ENCODE assay signal across 17 cellular contexts in the genomic region with DNA sequence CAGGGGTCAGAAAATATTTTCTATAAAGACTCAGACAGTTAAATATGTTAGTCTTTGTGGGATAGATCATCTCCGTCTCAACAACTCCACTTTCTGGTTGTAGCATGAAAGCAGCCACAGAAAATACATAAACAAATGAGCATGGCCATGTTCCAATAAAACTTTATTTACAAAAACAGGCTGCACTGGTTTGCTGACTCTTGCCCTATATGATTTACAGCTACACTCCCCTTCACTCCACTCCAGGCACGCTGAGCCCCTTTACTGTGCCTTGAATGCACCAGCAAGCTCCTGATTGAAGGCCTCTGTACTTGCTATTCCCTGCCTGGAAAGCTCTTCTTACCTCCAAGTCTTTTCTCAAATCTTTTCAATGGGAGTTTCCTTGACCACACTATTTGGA. TPM values are rescaled to one million over a fixed set of nuclear protein-coding genes. Genes with fewer than 3 reads are reported as not detected.
DNase-seq lines count a peak whose midpoint lies in the region; ATAC-seq, FAIRE-seq and TF ChIP-seq lines count a peak whose summit lies in the region.
"Had no signal": no experiment of that assay in that cellular context is flagged by ENCODE, and none has a peak within 500 bp of the region (broad histone marks: within the 10 kb centered on the region; RNA-seq: fewer than 3 reads in every experiment).

No MANE protein-coding gene starts in this region.

- H3K4me1 ChIP-seq in PC-3 (ENCODE audit: insufficient read depth, low read length): peaks cover 33% of the 10 kb centered on the region
- peaks cover 3 to 6% of the 10 kb centered on the region in 2 experiments; a peak in 2 of 5 replicates for H3K4me1 ChIP-seq in K562 (replicated peaks in 1 of 2; ENCODE audit: control insufficient read depth in 2 of 2, insufficient read depth in 2 of 2, low read length in 2 of 2)

- peaks cover 56 to 60% of the 10 kb centered on the region in 2 donors for H3K4me1 Mint-ChIP-seq in natural killer cell treated with Interleukin-12 subunit alpha and Interleukin-12 subunit beta and Interleukin-15 and Interleukin-18, amount 100 ng/mL, for 72 hours (ENCODE audit: low read depth in 2 of 2)
- H3K4me1 Mint-ChIP-seq in natural killer cell: peaks cover 6 to 9% of the 10 kb centered on the region in 2 donors
- peaks cover 14% of the 10 kb centered on the region for H3K4me1 Mint-ChIP-seq in activated CD8-positive, alpha-beta T cell treated with anti-CD3 and anti-CD28 coated beads, Interleukin-2, amount 10 ng/mL, durations not matched to agents 7 days and 5 days (ENCODE audit: low read depth)

- H3K9me3 Mint-ChIP-seq in natural killer cell treated with Interleukin-12 subunit alpha and Interleukin-12 subunit beta and Interleukin-15 and Interleukin-18, amount 100 ng/mL, for 72 hours: peaks cover 3% of the 10 kb centered on the region
- H3K9me3 Mint-ChIP-seq in natural killer cell: no peaks in the 10 kb centered on the region
- no peaks in the 10 kb centered on the region for H3K9me3 Mint-ChIP-seq in activated CD8-positive, alpha-beta T cell treated with anti-CD3 and anti-CD28 coated beads, Interleukin-2, amount 10 ng/mL, durations not matched to agents 7 days and 5 days (ENCODE audit: insufficient read depth)

- 0 out of 2 replicates have a peak, but pooled peaks cover 2% of the 10 kb centered on the region for H3K9me2 ChIP-seq in PC-3 (replicated peaks; ENCODE audit: low read length)

- POLR2A ChIA-PET in PC-3 (lab: Charles Lee; ENCODE audit: unreplicated experiment) (interaction anchor here (0.7 kb wide), 1 partner anchor 598 kb away, joined by 4 read pairs; no protein-coding TSS in a partner anchor), K562 (lab: Yijun Ruan, JAX) (interaction anchor here (1.4 kb wide), 1 partner anchor 10 kb away, joined by 6 read pairs; no protein-coding TSS in a partner anchor)
- POLR2A ChIA-PET in activated CD8-positive, alpha-beta T cell treated with anti-CD3 and anti-CD28 coated beads, Interleukin-2, amount 10 ng/mL, durations not matched to agents 7 days and 5 days (lab: Charles Lee): interaction anchor here (2.8 kb wide), 1 partner anchor 355 kb away, joined by 6 read pairs; a partner anchor contains a TSS

- CTCF ChIA-PET in PC-3 (lab: Charles Lee): no interaction called here
- CTCF ChIA-PET in K562 (lab: Yijun Ruan, JAX; ENCODE audit: low intra/inter-chr PET ratio): interaction anchor here (1.0 to 2.0 kb wide), 2 partner anchors 165 to 282 kb away, joined by 4 to 5 read pairs; no protein-coding TSS in a partner anchor
- CTCF ChIA-PET in activated CD8-positive, alpha-beta T cell treated with anti-CD3 and anti-CD28 coated beads, Interleukin-2, amount 10 ng/mL, durations not matched to agents 7 days and 5 days (lab: Charles Lee): interaction anchor here (0.8 to 8.9 kb wide), 13 partner anchors 11 to 569 kb away, joined by 3 to 215 read pairs (median 6); a partner anchor contains a TSS

- FAIRE-seq in K562 (lab: Jason Lieb, UNC): no peak

- ATAC-seq in natural killer cell treated with Interleukin-12 subunit alpha and Interleukin-12 subunit beta and Interleukin-15 and Interleukin-18, amount 100 ng/mL, for 72 hours: no peak
- ATAC-seq in natural killer cell (no peak), PC-3 (peak; percentile 58), K562 (no peak), HG02870 (IDR thresholded peaks at IDR 0.05; ENCODE audit: unreplicated experiment) (no peak)
- ATAC-seq in activated CD8-positive, alpha-beta T cell treated with anti-CD3 and anti-CD28 coated beads, Interleukin-2, amount 10 ng/mL, durations not matched to agents 7 days and 5 days: no peak

- no peak for DNase-seq in natural killer cell treated with Interleukin-12 subunit alpha and Interleukin-12 subunit beta and Interleukin-15 and Interleukin-18, amount 100 ng/mL, for 72 hours (ENCODE audit: low spot score)
- no peak for DNase-seq in natural killer cell
- DNase-seq in PC-3: peak; percentile 77
- DNase-seq in K562 (ENCODE audit: extremely low read depth in 1 of 4, low spot score in 3 of 4): no peak
- no peak for DNase-seq in activated CD8-positive, alpha-beta T cell treated with anti-CD3 and anti-CD28 coated beads, Interleukin-2, amount 10 ng/mL, durations not matched to agents 7 days and 5 days
- DNase-seq in NCI-H2107 treated with DMSO at 0.1 percent for 48 hours (lab: John Stamatoyannopoulos, UW; ENCODE audit: unreplicated experiment): no peak
- DNase-seq: C1 segment of cervical spinal cord, DMS79, GOT3, NCI-H1092, NCI-H1436 treated with DMSO at 0.1 percent for 48 hours, NCI-H2029, NCI-H2171, SHP77 treated with DMSO at 0.1 percent for 48 hours had no signal

- H3K4me2 ChIP-seq in PC-3 (ENCODE audit: low read length) (peak overlapping the region; percentile 69), K562 (ENCODE audit: insufficient read depth, low read length) (no peak overlapping the region)
- H3K4me2 ChIP-seq: KMS-11 had no signal

- H3F3A ChIP-seq in PC-3 (ENCODE audit: low read length, unreplicated experiment): peaks cover 5% of the 10 kb centered on the region

- H2AFZ ChIP-seq in PC-3 (ENCODE audit: low read length) (peak overlapping the region; percentile 74), K562 (ENCODE audit: low read depth, low read length) (no peak overlapping the region)

- H3K27ac ChIP-seq in PC-3 (ENCODE audit: low read length) (peak overlapping the region; percentile 94), K562 (ENCODE audit: extremely low read depth, low read depth, low read length) (no peak overlapping the region)
- H3K27ac ChIP-seq: KMS-11 had no signal

- peak overlapping the region; percentile 80 for H3K4me3 Mint-ChIP-seq in natural killer cell treated with Interleukin-12 subunit alpha and Interleukin-12 subunit beta and Interleukin-15 and Interleukin-18, amount 100 ng/mL, for 72 hours
- H3K4me3 Mint-ChIP-seq in natural killer cell: no peak overlapping the region
- H3K4me3 Mint-ChIP-seq in activated CD8-positive, alpha-beta T cell treated with anti-CD3 and anti-CD28 coated beads, Interleukin-2, amount 10 ng/mL, durations not matched to agents 7 days and 5 days: no peak overlapping the region

- H3K27ac Mint-ChIP-seq in natural killer cell treated with Interleukin-12 subunit alpha and Interleukin-12 subunit beta and Interleukin-15 and Interleukin-18, amount 100 ng/mL, for 72 hours: peak overlapping the region; percentile 83 to 100
- H3K27ac Mint-ChIP-seq in natural killer cell: no peak overlapping the region
- H3K27ac Mint-ChIP-seq in activated CD8-positive, alpha-beta T cell treated with anti-CD3 and anti-CD28 coated beads, Interleukin-2, amount 10 ng/mL, durations not matched to agents 7 days and 5 days: no peak overlapping the region

- 24% methylated on average over 2 of the region's 2 CpGs for WGBS in K562 (ENCODE audit: insufficient coverage, low coverage, missing lambda C conversion rate)

- in situ Hi-C loops in K562 (cut with MboI): no loop called here

- TF ChIP-seq RAD21 in K562 (CRISPR knock-in tag; conservative IDR thresholded peaks at IDR 0.05 in 1 of 2, IDR thresholded peaks at IDR 0.05 in 1 of 2): no peak

- intact Hi-C loops in natural killer cell (cut with micrococcal nuclease) (no loop called here), PC-3 (cut with micrococcal nuclease) (loop anchor here (2.0 kb wide), 1 partner anchor 48 kb away; no protein-coding TSS in a partner anchor), K562 (cut with micrococcal nuclease) (loop anchor here (10.0 kb wide), 7 partner anchors 148 to 572 kb away; a partner anchor contains a TSS)

- H3K36me3 ChIP-seq in PC-3 (ENCODE audit: low read depth, low read length): no peaks in the 10 kb centered on the region
- no peaks in the 10 kb centered on the region for H3K36me3 ChIP-seq in K562 (ENCODE audit: control insufficient read depth, insufficient read depth, low read length)

- no peaks in the 10 kb centered on the region for H3K79me2 ChIP-seq in PC-3 (ENCODE audit: low read length)
- H3K79me2 ChIP-seq in K562 (ENCODE audit: control insufficient read depth, insufficient read depth, low read length): no peaks in the 10 kb centered on the region

- TF ChIP-seq POLR2A in K562 (conservative IDR thresholded peaks at IDR 0.05): no peak

- BruUV-seq in PC-3 (replicated peaks; lab: Mats Ljungman, UMichigan) (TSS peak; percentile 38), K562 (replicated peaks; lab: Mats Ljungman, UMichigan) (no TSS peak)

- H3K36me3 Mint-ChIP-seq in natural killer cell treated with Interleukin-12 subunit alpha and Interleukin-12 subunit beta and Interleukin-15 and Interleukin-18, amount 100 ng/mL, for 72 hours: no peaks in the 10 kb centered on the region
- no peaks in the 10 kb centered on the region for H3K36me3 Mint-ChIP-seq in natural killer cell
- H3K36me3 Mint-ChIP-seq in activated CD8-positive, alpha-beta T cell treated with anti-CD3 and anti-CD28 coated beads, Interleukin-2, amount 10 ng/mL, durations not matched to agents 7 days and 5 days (ENCODE audit: low read depth): no peaks in the 10 kb centered on the region

- no peak for TF ChIP-seq CTCF in natural killer cell (IDR thresholded peaks at IDR 0.05)
- TF ChIP-seq CTCF in PC-3 (conservative IDR thresholded peaks at IDR 0.05; ENCODE audit: low read depth, low read length): no peak
- TF ChIP-seq CTCF in K562 (IDR thresholded peaks at IDR 0.05 in 2 of 3, conservative IDR thresholded peaks at IDR 0.05 in 1 of 3; ENCODE audit: insufficient read depth in 2 of 3, low read depth in 1 of 3, low read length in 3 of 3): no peak

- H3K4me3 ChIP-seq in PC-3 (ENCODE audit: low read length) (peak overlapping the region; percentile 37), K562 (no peak overlapping the region)

- H3K9ac ChIP-seq in PC-3 (ENCODE audit: low read length) (peak overlapping the region; percentile 72), K562 (ENCODE audit: insufficient read depth in 1 of 2, low read depth in 2 of 2, low read length in 2 of 2) (no peak overlapping the region)
- H3K9ac ChIP-seq: KMS-11 had no signal

- peaks cover 2 to 6% of the 10 kb centered on the region in 2 donors for H3K27me3 Mint-ChIP-seq in natural killer cell treated with Interleukin-12 subunit alpha and Interleukin-12 subunit beta and Interleukin-15 and Interleukin-18, amount 100 ng/mL, for 72 hours
- H3K27me3 Mint-ChIP-seq in natural killer cell (ENCODE audit: low read depth in 2 of 2): peaks cover 0 to 19% of the 10 kb centered on the region in 2 donors
- H3K27me3 Mint-ChIP-seq in activated CD8-positive, alpha-beta T cell treated with anti-CD3 and anti-CD28 coated beads, Interleukin-2, amount 10 ng/mL, durations not matched to agents 7 days and 5 days (ENCODE audit: low read depth): peaks cover 4% of the 10 kb centered on the region

- H3K9me3 ChIP-seq in PC-3 (ENCODE audit: low read length) (no peaks in the 10 kb centered on the region), K562 (replicated peaks; ENCODE audit: control insufficient read depth, insufficient read depth, low read depth, low read length) (no peaks in the 10 kb centered on the region)

- TF ChIP-seq EP300 in K562 (IDR thresholded peaks at IDR 0.05; ENCODE audit: low read length): no peak

- H3K9me1 ChIP-seq in K562 (ENCODE audit: control insufficient read depth, insufficient read depth, low read length): no peaks in the 10 kb centered on the region

- no peaks in the 10 kb centered on the region for H4K20me1 ChIP-seq in PC-3 (ENCODE audit: low read length)
- H4K20me1 ChIP-seq in K562 (replicated peaks; ENCODE audit: control insufficient read depth, insufficient read depth, low read length): no peaks in the 10 kb centered on the region

- H3K27me3 ChIP-seq in PC-3 (ENCODE audit: low read length) (no peaks in the 10 kb centered on the region), K562 (ENCODE audit: control insufficient read depth in 2 of 2, insufficient read depth in 2 of 2, low read length in 2 of 2) (no peaks in the 10 kb centered on the region)

RNA-seq across cellular contexts. Expression of a gene that starts 5.8 kb away (rescaled TPM):
- 10 to 100 TPM; 27.5 to 40.6 TPM for total RNA-seq in natural killer cell treated with Interleukin-12 subunit alpha and Interleukin-12 subunit beta and Interleukin-15 and Interleukin-18, amount 100 ng/mL, for 72 hours
- total RNA-seq in natural killer cell (10 to 100 TPM; 23.8 to 27.3 (median 25.3) TPM), PC-3 (2014; rRNA removed) (23.8 and 32.2 TPM in 2 replicates), K562 (2014; rRNA removed) (28.9 and 36.9 TPM in 2 replicates), K562 (2014; rRNA removed; fragmentation: Illumina TruSeq; extraction: Trizol) (48.4 and 51.0 TPM in 2 replicates), K562 (2015; rRNA removed; fragmentation: Illumina TruSeq; extraction: Trizol) (36.3 and 39.7 TPM in 2 replicates), K562 (2021) (41.1 and 44.6 TPM in 2 replicates)
- 27.3 and 43.2 TPM in 2 replicates for total RNA-seq in K562 (2011; cell fraction: chromatin; rRNA removed; ENCODE audit: low replicate concordance)
- 14.3 and 17.6 TPM in 2 replicates for total RNA-seq in K562 (2011; cell fraction: nucleolus; rRNA removed)
- 18.6 and 21.9 TPM in 2 replicates for total RNA-seq in K562 (2011; cell fraction: nucleoplasm; rRNA removed)
- polyA plus RNA-seq in K562 (2011; rRNA removed) (31.8 and 57.4 TPM in 2 replicates), K562 (2014; fragmentation: Illumina TruSeq; extraction: Trizol) (59.0 and 68.1 TPM in 2 replicates), K562 (2014; fragmentation: Nextera tagmentation; extraction: Ambion mirVana) (10 to 100 TPM; 50.1 to 75.2 TPM), K562 (2014; rRNA removed) (48.8 and 51.4 TPM in 2 replicates)
- 32.3 and 42.0 TPM in 2 replicates for polyA plus RNA-seq in K562 (2011; cell fraction: cytosol; rRNA removed)
- polyA plus RNA-seq in K562 (2011; cell fraction: nucleus; rRNA removed): 43.3 and 46.7 TPM in 2 replicates
- 43.9 and 45.0 TPM in 2 replicates for polyA plus RNA-seq in K562 (2012)
- 36.9 and 47.8 TPM in 2 replicates for polyA minus RNA-seq in K562 (2011; rRNA and poly(A)+ RNA removed)
- 13.5 and 23.7 TPM in 2 replicates for polyA minus RNA-seq in K562 (2011; cell fraction: cytosol; rRNA and poly(A)+ RNA removed)
- polyA minus RNA-seq in K562 (2011; cell fraction: nucleus; rRNA and poly(A)+ RNA removed): 14.4 and 16.4 TPM in 2 replicates
- 10 to 100 TPM; 33.6 to 34.9 TPM for total RNA-seq in activated CD8-positive, alpha-beta T cell treated with anti-CD3 and anti-CD28 coated beads, Interleukin-2, amount 10 ng/mL, durations not matched to agents 7 days and 5 days

RNA-seq across cellular contexts. Expression of a gene that starts 39.0 kb away (rescaled TPM):
- total RNA-seq in natural killer cell treated with Interleukin-12 subunit alpha and Interleukin-12 subunit beta and Interleukin-15 and Interleukin-18, amount 100 ng/mL, for 72 hours: not detected
- total RNA-seq in natural killer cell (not detected), PC-3 (2014; rRNA removed) (not detected in 2 replicates), K562 (2014; rRNA removed) (0.12 and 0.14 TPM in 2 replicates), K562 (2014; rRNA removed; fragmentation: Illumina TruSeq; extraction: Trizol) (0.07 and 0.16 TPM in 2 replicates), K562 (2015; rRNA removed; fragmentation: Illumina TruSeq; extraction: Trizol) (0.04 and 0.08 TPM in 2 replicates), K562 (2021) (0.18 and 0.22 TPM in 2 replicates)
- 0.12 TPM in 1 of 2 replicates, not detected in the other for total RNA-seq in K562 (2011; cell fraction: chromatin; rRNA removed; ENCODE audit: low replicate concordance)
- 0.17 TPM in 1 of 2 replicates, not detected in the other for total RNA-seq in K562 (2011; cell fraction: nucleolus; rRNA removed)
- total RNA-seq in K562 (2011; cell fraction: nucleoplasm; rRNA removed): not detected in 2 replicates
- polyA plus RNA-seq in K562 (2011; rRNA removed) (0.04 and 0.25 TPM in 2 replicates), K562 (2014; fragmentation: Illumina TruSeq; extraction: Trizol) (0.28 and 0.37 TPM in 2 replicates), K562 (2014; fragmentation: Nextera tagmentation; extraction: Ambion mirVana) (under 1 TPM; 0.14 to 0.20 TPM), K562 (2014; rRNA removed) (0.27 and 0.45 TPM in 2 replicates)
- polyA plus RNA-seq in K562 (2011; cell fraction: cytosol; rRNA removed): 0.13 and 0.18 TPM in 2 replicates
- 0.10 TPM in 1 of 2 replicates, not detected in the other for polyA plus RNA-seq in K562 (2011; cell fraction: nucleus; rRNA removed)
- 0.14 and 0.84 TPM in 2 replicates for polyA plus RNA-seq in K562 (2012)
- polyA minus RNA-seq in K562 (2011; rRNA and poly(A)+ RNA removed): 0.14 TPM in 1 of 2 replicates, not detected in the other
- not detected in 2 replicates for polyA minus RNA-seq in K562 (2011; cell fraction: cytosol; rRNA and poly(A)+ RNA removed)
- polyA minus RNA-seq in K562 (2011; cell fraction: nucleus; rRNA and poly(A)+ RNA removed): not detected in 2 replicates
- not detected for total RNA-seq in activated CD8-positive, alpha-beta T cell treated with anti-CD3 and anti-CD28 coated beads, Interleukin-2, amount 10 ng/mL, durations not matched to agents 7 days and 5 days
- total RNA-seq: MCF 10A had no signal

RNA-seq across cellular contexts. Expression of a gene that starts 43.1 kb away (rescaled TPM):
- 10 to 100 TPM; 30.7 to 50.1 TPM for total RNA-seq in natural killer cell treated with Interleukin-12 subunit alpha and Interleukin-12 subunit beta and Interleukin-15 and Interleukin-18, amount 100 ng/mL, for 72 hours
- total RNA-seq in natural killer cell (10 to 100 TPM; 45.7 to 50.2 (median 46.6) TPM), PC-3 (2014; rRNA removed) (17.5 and 30.4 TPM in 2 replicates), K562 (2014; rRNA removed) (23.6 and 33.1 TPM in 2 replicates), K562 (2014; rRNA removed; fragmentation: Illumina TruSeq; extraction: Trizol) (26.1 and 29.8 TPM in 2 replicates), K562 (2015; rRNA removed; fragmentation: Illumina TruSeq; extraction: Trizol) (26.7 and 29.3 TPM in 2 replicates), K562 (2021) (20.7 and 21.0 TPM in 2 replicates)
- total RNA-seq in K562 (2011; cell fraction: chromatin; rRNA removed; ENCODE audit: low replicate concordance): 20.2 and 32.5 TPM in 2 replicates
- total RNA-seq in K562 (2011; cell fraction: nucleolus; rRNA removed): 16.7 and 18.5 TPM in 2 replicates
- total RNA-seq in K562 (2011; cell fraction: nucleoplasm; rRNA removed): 19.1 and 27.0 TPM in 2 replicates
- polyA plus RNA-seq in K562 (2011; rRNA removed) (16.9 and 37.0 TPM in 2 replicates), K562 (2014; fragmentation: Illumina TruSeq; extraction: Trizol) (31.7 and 36.7 TPM in 2 replicates), K562 (2014; fragmentation: Nextera tagmentation; extraction: Ambion mirVana) (10 to 100 TPM; 67.7 to 79.8 TPM), K562 (2014; rRNA removed) (28.4 and 31.9 TPM in 2 replicates)
- 12.3 and 12.6 TPM in 2 replicates for polyA plus RNA-seq in K562 (2011; cell fraction: cytosol; rRNA removed)
- 8.4 and 8.9 TPM in 2 replicates for polyA plus RNA-seq in K562 (2011; cell fraction: nucleus; rRNA removed)
- 23.9 and 26.2 TPM in 2 replicates for polyA plus RNA-seq in K562 (2012)
- polyA minus RNA-seq in K562 (2011; rRNA and poly(A)+ RNA removed): 10.7 and 15.5 TPM in 2 replicates
- polyA minus RNA-seq in K562 (2011; cell fraction: cytosol; rRNA and poly(A)+ RNA removed): 2.6 and 7.6 TPM in 2 replicates
- 14.7 and 15.0 TPM in 2 replicates for polyA minus RNA-seq in K562 (2011; cell fraction: nucleus; rRNA and poly(A)+ RNA removed)
- total RNA-seq in activated CD8-positive, alpha-beta T cell treated with anti-CD3 and anti-CD28 coated beads, Interleukin-2, amount 10 ng/mL, durations not matched to agents 7 days and 5 days: 10 to 100 TPM; 24.3 to 25.6 TPM

Comparison
In these comparisons a context has a peak if more than half of its experiments do, and no peak if none do; other contexts are left out.
1. H3K27ac Mint-ChIP-seq: peak in natural killer cell treated with Interleukin-12 subunit alpha and Interleukin-12 subunit beta and Interleukin-15 and Interleukin-18, amount 100 ng/mL, for 72 hours (2 of 2); none in natural killer cell (0 of 2) and activated CD8-positive, alpha-beta T cell treated with anti-CD3 and anti-CD28 coated beads, Interleukin-2, amount 10 ng/mL, durations not matched to agents 7 days and 5 days (single experiment).